8 cellular contexts compared by ENCODE assay signal in the genomic region with DNA sequence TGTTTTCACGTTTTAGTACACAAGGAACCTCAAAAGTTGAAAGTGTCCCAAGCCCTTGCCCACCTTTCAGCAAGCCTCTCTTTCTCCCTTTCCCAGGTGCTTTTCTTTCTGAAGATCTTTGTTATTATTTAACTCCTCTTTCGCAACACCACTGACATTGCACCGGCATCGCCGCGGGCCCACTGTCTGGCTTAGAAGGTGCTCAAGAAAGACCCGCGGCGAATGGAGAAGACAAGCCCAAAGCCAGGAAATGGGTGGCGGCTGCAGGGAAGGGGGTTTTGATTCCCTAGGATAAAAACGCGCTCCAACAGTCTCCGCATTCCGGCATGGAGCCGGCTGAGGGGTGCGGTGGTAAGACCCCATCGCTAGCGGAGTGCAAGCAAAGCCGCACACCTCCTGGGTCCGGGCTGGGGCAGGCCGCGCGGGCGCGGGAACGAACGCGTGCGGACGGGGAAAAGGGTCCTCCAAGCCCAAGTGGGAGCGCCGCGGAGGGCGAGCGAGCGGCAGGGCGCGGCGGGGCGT. TPM values are rescaled to one million over a fixed set of nuclear protein-coding genes. Genes with fewer than 3 reads are reported as not detected.
A peak's percentile ranks its signal among the peaks of the same experiment; 100 is the strongest.
DNase-seq lines count a peak whose midpoint lies in the region; ATAC-seq, FAIRE-seq and TF ChIP-seq lines count a peak whose summit lies in the region.

No MANE protein-coding gene starts in this region.

- H3K27ac Mint-ChIP-seq in CD4-positive, alpha-beta memory T cell: no peak overlapping the region

- peak overlapping the region; percentile 54 for H3K9ac ChIP-seq in endothelial cell of umbilical vein (replicated peaks; ENCODE audit: extremely low read depth, insufficient read depth, low read length)

- TF ChIP-seq POLR2A in Peyer's patch (IDR thresholded peaks at IDR 0.05): no peak
- no peak for TF ChIP-seq POLR2A in endothelial cell of umbilical vein (IDR thresholded peaks at IDR 0.05; ENCODE audit: low read depth, low read length)
- no peak for TF ChIP-seq POLR2A in GM12892 (IDR thresholded peaks at IDR 0.05; ENCODE audit: low read depth, low read length)

- peaks cover 5 to 21% (median 12%) of the 10 kb centered on the region in 8 donors for H3K9me3 Mint-ChIP-seq in CD4-positive, alpha-beta memory T cell

- DNase-seq in CD4-positive, alpha-beta memory T cell: no peak
- DNase-seq in Peyer's patch (no peak), endothelial cell of umbilical vein (ENCODE audit: low read depth, low spot score) (peak; percentile 38), omental fat pad (ENCODE audit: low spot score) (no peak), mucosa of gallbladder (ENCODE audit: low spot score) (no peak), HT-29 (ENCODE audit: low spot score) (no peak), GM12892 (ENCODE audit: insufficient read length) (no peak)

- peak; percentile 6 for ATAC-seq in omental fat pad (ENCODE audit: low FRiP score)
- ATAC-seq in GM21360 (IDR thresholded peaks at IDR 0.05; ENCODE audit: unreplicated experiment): no peak

- peaks cover 22% of the 10 kb centered on the region for H3K27me3 ChIP-seq in CD4-positive, alpha-beta memory T cell (ENCODE audit: insufficient read depth, low read length)
- H3K27me3 ChIP-seq in Peyer's patch (no peaks in the 10 kb centered on the region), endothelial cell of umbilical vein (ENCODE audit: control insufficient read depth in 2 of 2, insufficient read depth in 2 of 2, low read length in 2 of 2) (no peaks in the 10 kb centered on the region)

- H3K9me1 ChIP-seq in endothelial cell of umbilical vein (replicated peaks; ENCODE audit: control insufficient read depth, extremely low read depth, insufficient read depth, low read length): no peaks in the 10 kb centered on the region

- no peaks in the 10 kb centered on the region for H3K9me3 ChIP-seq in CD4-positive, alpha-beta memory T cell (ENCODE audit: control insufficient read depth in 1 of 2, low read length in 2 of 2)
- H3K9me3 ChIP-seq in Peyer's patch (peaks cover 0 to 15% (median 0%) of the 10 kb centered on the region in 4 donors), endothelial cell of umbilical vein (replicated peaks; ENCODE audit: control insufficient read depth, insufficient read depth, low read length) (peaks cover 2% of the 10 kb centered on the region)

- POLR2A ChIA-PET in CD4-positive, alpha-beta memory T cell (lab: Charles Lee; ENCODE audit: partially characterized antibody): no interaction called here
- POLR2A ChIA-PET in endothelial cell of umbilical vein (lab: Charles Lee): no interaction called here

- intact Hi-C loops in CD4-positive, alpha-beta memory T cell (cut with micrococcal nuclease): no loop called here
- intact Hi-C loops in endothelial cell of umbilical vein (cut with micrococcal nuclease): loop anchor here (1.0 to 2.0 kb wide), 2 partner anchors 74 to 136 kb away; a partner anchor contains a TSS

- no peaks in the 10 kb centered on the region for H3K79me2 ChIP-seq in endothelial cell of umbilical vein (ENCODE audit: control insufficient read depth, insufficient read depth, low read length)

- H3K27ac ChIP-seq in CD4-positive, alpha-beta memory T cell (ENCODE audit: low read depth, low read length): no peak overlapping the region
- H3K27ac ChIP-seq in Peyer's patch: peak overlapping the region in 3 of 4 donors; percentile 46 to 70 (median 67)
- H3K27ac ChIP-seq in endothelial cell of umbilical vein (ENCODE audit: insufficient read depth, low read depth, low read length): no peak overlapping the region

- peaks cover 5 to 8% (median 7%) of the 10 kb centered on the region in 4 donors for H3K4me1 Mint-ChIP-seq in CD4-positive, alpha-beta memory T cell

- H3K27me3 Mint-ChIP-seq in CD4-positive, alpha-beta memory T cell: peaks cover 27 to 30% of the 10 kb centered on the region in 2 donors

- peaks cover 0 to 10% of the 10 kb centered on the region in 2 donors for H3K36me3 Mint-ChIP-seq in CD4-positive, alpha-beta memory T cell

- peak overlapping the region; percentile 7 to 71 (median 24) for H3K4me3 Mint-ChIP-seq in CD4-positive, alpha-beta memory T cell

- TSS peak; percentile 72 for BruUV-seq in endothelial cell of umbilical vein (replicated peaks; lab: Mats Ljungman, UMichigan)

- H3K4me3 ChIP-seq in CD4-positive, alpha-beta memory T cell (ENCODE audit: low read length in 2 of 2): no peak overlapping the region
- H3K4me3 ChIP-seq in Peyer's patch (peak overlapping the region; percentile 35 to 64 (median 54)), endothelial cell of umbilical vein (replicated peaks in 1 of 3; ENCODE audit: insufficient read depth in 1 of 3, low read depth in 1 of 3, low read length in 3 of 3) (peak overlapping the region; percentile 46 to 96 (median 62))

- FAIRE-seq in endothelial cell of umbilical vein (lab: Jason Lieb, UNC): peak; percentile 55
- no peak for FAIRE-seq in GM12892 (lab: Jason Lieb, UNC)

- dilution Hi-C loops in endothelial cell of umbilical vein (cut with MboI; ENCODE audit: extremely low pct_ligation_motif_present, low sequenced_read_pairs): no loop called here

- TF ChIP-seq CTCF in Peyer's patch (IDR thresholded peaks at IDR 0.05) (no peak), endothelial cell of umbilical vein (IDR thresholded peaks at IDR 0.05; ENCODE audit: extremely low read depth in 1 of 2, insufficient read depth in 1 of 2, low read depth in 1 of 2, low read length in 2 of 2) (no peak), omental fat pad (IDR thresholded peaks at IDR 0.05) (no peak)

- H2AFZ ChIP-seq in endothelial cell of umbilical vein (ENCODE audit: low read depth, low read length): peak overlapping the region; percentile 97

- peak overlapping the region; percentile 82 for H3K4me2 ChIP-seq in endothelial cell of umbilical vein (ENCODE audit: insufficient read depth, low read length)

- H4K20me1 ChIP-seq in endothelial cell of umbilical vein (replicated peaks; ENCODE audit: control insufficient read depth, extremely low read depth, insufficient read depth, low read length): no peaks in the 10 kb centered on the region

- CTCF ChIA-PET in CD4-positive, alpha-beta memory T cell (lab: Charles Lee; ENCODE audit: partially characterized antibody): interaction anchor here (0.9 to 3.6 kb wide), 3 partner anchors 8 to 539 kb away, joined by 3 to 64 read pairs (median 9); a partner anchor contains a TSS
- CTCF ChIA-PET in endothelial cell of umbilical vein (lab: Charles Lee): interaction anchor here (1.4 to 1.5 kb wide), 2 partner anchors 17 to 540 kb away, joined by 3 to 4 read pairs; no protein-coding TSS in a partner anchor

- peaks cover 4% of the 10 kb centered on the region for H3K4me1 ChIP-seq in CD4-positive, alpha-beta memory T cell (ENCODE audit: insufficient read depth, low read length)
- peaks cover 0 to 12% (median 9%) of the 10 kb centered on the region in 4 donors for H3K4me1 ChIP-seq in Peyer's patch
- peaks cover 11% of the 10 kb centered on the region for H3K4me1 ChIP-seq in endothelial cell of umbilical vein (ENCODE audit: control insufficient read depth, extremely low read depth, insufficient read depth, low read length)

- no peaks in the 10 kb centered on the region for H3K36me3 ChIP-seq in CD4-positive, alpha-beta memory T cell (ENCODE audit: insufficient read depth, low read length)
- no peaks in the 10 kb centered on the region for H3K36me3 ChIP-seq in Peyer's patch
- no peaks in the 10 kb centered on the region for H3K36me3 ChIP-seq in endothelial cell of umbilical vein (ENCODE audit: control insufficient read depth in 2 of 2, extremely low read depth in 1 of 2, insufficient read depth in 2 of 2, low read length in 2 of 2)

TF ChIP-seq in endothelial cell of umbilical vein, 7 proteins besides CTCF, POLR2A, EP300 and RAD21:
- TF ChIP-seq JUN (IDR thresholded peaks at IDR 0.05; ENCODE audit: borderline replicate concordance, insufficient read depth, insufficient read length, low read depth) (no peak), MYC (IDR thresholded peaks at IDR 0.05; ENCODE audit: low read depth, low read length) (no peak), GATA2 (IDR thresholded peaks at IDR 0.05; ENCODE audit: insufficient read depth, insufficient read length, low read depth, low read length) (no peak), FOS (IDR thresholded peaks at IDR 0.05; ENCODE audit: borderline replicate concordance, insufficient read depth, low read length) (no peak), POLR2AphosphoS5 (IDR thresholded peaks at IDR 0.05; ENCODE audit: insufficient read depth, low read depth, low read length) (no peak), EZH2 (IDR thresholded peaks at IDR 0.05; ENCODE audit: borderline replicate concordance, low read depth, low read length, severe bottlenecking) (no peak)
- TF ChIP-seq, protein P1, sequence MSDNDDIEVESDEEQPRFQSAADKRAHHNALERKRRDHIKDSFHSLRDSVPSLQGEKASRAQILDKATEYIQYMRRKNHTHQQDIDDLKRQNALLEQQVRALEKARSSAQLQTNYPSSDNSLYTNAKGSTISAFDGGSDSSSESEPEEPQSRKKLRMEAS (IDR thresholded peaks at IDR 0.05; ENCODE audit: insufficient read depth, insufficient read length): no peak

RNA-seq across cellular contexts. Expression of a gene that starts 0.4 kb away (rescaled TPM):
- total RNA-seq in CD4-positive, alpha-beta memory T cell: not detected
- polyA plus RNA-seq in CD4-positive, alpha-beta memory T cell: not detected
- total RNA-seq in Peyer's patch: 10 to 100 TPM in 1 of 4 donors, 1 to 10 TPM in 3; 3.3 to 14.9 (median 4.9) TPM
- 73.2 and 76.2 TPM in 2 replicates for total RNA-seq in endothelial cell of umbilical vein
- polyA plus RNA-seq in endothelial cell of umbilical vein: 6.2 and 7.9 TPM in 2 replicates
- 8.2 and 8.6 TPM in 2 replicates for polyA plus RNA-seq in endothelial cell of umbilical vein (2011; cell fraction: cytosol; rRNA removed)
- polyA plus RNA-seq in endothelial cell of umbilical vein (2011; cell fraction: nucleus; rRNA removed): 16.9 and 21.2 TPM in 2 replicates
- 12.1 and 16.6 TPM in 2 replicates for polyA plus RNA-seq in endothelial cell of umbilical vein (2012)
- 17.9 and 18.0 TPM in 2 replicates for polyA minus RNA-seq in endothelial cell of umbilical vein
- polyA minus RNA-seq in endothelial cell of umbilical vein (2011; cell fraction: cytosol; rRNA and poly(A)+ RNA removed): 1.7 TPM
- 16.1 and 17.1 TPM in 2 replicates for polyA minus RNA-seq in endothelial cell of umbilical vein (2011; cell fraction: nucleus; rRNA and poly(A)+ RNA removed)
- total RNA-seq in omental fat pad: 10 to 100 TPM; 44.1 to 58.5 (median 46.9) TPM
- total RNA-seq in mucosa of gallbladder: 8.7 TPM
- total RNA-seq in HT-29 (2014; rRNA removed; shearing (Covaris generic)): 0.05 TPM in 1 of 2 replicates, not detected in the other
- not detected for polyA plus RNA-seq in GM12892 (2012; ENCODE audit: missing spikeins)

Comparison
In these comparisons a context has a peak if more than half of its experiments do, and no peak if none do; other contexts are left out.
1. H3K27ac ChIP-seq: peak in Peyer's patch (3 of 4); none in CD4-positive, alpha-beta memory T cell (single experiment) and endothelial cell of umbilical vein (single experiment).
2. H3K4me3 ChIP-seq: peak in Peyer's patch (4 of 4) and endothelial cell of umbilical vein (3 of 3); none in CD4-positive, alpha-beta memory T cell (0 of 2).